ENCODE assay signal across 19 cellular contexts in genomic region chr1:205032512-205032911, GRCh38. TPM values are rescaled to one million over a fixed set of nuclear protein-coding genes. Genes with fewer than 3 reads are reported as not detected.
A peak's percentile ranks its signal among the peaks of the same experiment; 100 is the strongest.
DNase-seq lines count a peak whose midpoint lies in the region; ATAC-seq and TF ChIP-seq lines count a peak whose summit lies in the region.
"Had no signal": no experiment of that assay in that cellular context is flagged by ENCODE, and none has a peak within 500 bp of the region (broad histone marks: within the 10 kb centered on the region; RNA-seq: fewer than 3 reads in every experiment).

No MANE protein-coding gene starts in this region.

- H3K4me3 ChIP-seq in WERI-Rb-1 (ENCODE audit: low read depth, low read length) = no peak overlapping the region
- H3K4me3 ChIP-seq in neural progenitor cell = no peak overlapping the region
- H3K4me3 ChIP-seq: GM12878, PC-9 had no signal

- peaks cover 39% of the 10 kb centered on the region for H3F3A ChIP-seq in neural progenitor cell (ENCODE audit: low read depth)

- TF ChIP-seq CTCF in WERI-Rb-1 (IDR thresholded peaks at IDR 0.05; ENCODE audit: low read depth, low read length) (no peak), neural progenitor cell (IDR thresholded peaks at IDR 0.05) (no peak)

- H3K9me3 Mint-ChIP-seq in neural progenitor cell (no peaks in the 10 kb centered on the region), T-cell (peaks cover 0 to 3% (median 0%) of the 10 kb centered on the region in 3 donors)

- peaks cover 47% of the 10 kb centered on the region for H3K4me1 ChIP-seq in neural progenitor cell
- H3K4me1 ChIP-seq: BE2C had no signal

- no peak overlapping the region for H3K4me3 Mint-ChIP-seq in neural progenitor cell
- H3K4me3 Mint-ChIP-seq in T-cell = no peak overlapping the region
- H3K4me3 Mint-ChIP-seq: CD4-positive, alpha-beta T cell had no signal

- H3K36me3 Mint-ChIP-seq in neural progenitor cell (no peaks in the 10 kb centered on the region), T-cell (no peaks in the 10 kb centered on the region)

- H2AFZ ChIP-seq in neural progenitor cell (replicated peaks) = no peak overlapping the region
- H2AFZ ChIP-seq: PC-9 had no signal

- H3K27ac ChIP-seq in WERI-Rb-1 (peak overlapping the region; percentile 74), neural progenitor cell (no peak overlapping the region)
- H3K27ac ChIP-seq: 22Rv1, HL-60, PC-9 had no signal

- H3K27ac Mint-ChIP-seq in neural progenitor cell (peak overlapping the region; percentile 34), T-cell (no peak overlapping the region)
- H3K27ac Mint-ChIP-seq: CD4-positive, alpha-beta T cell had no signal

- no peak overlapping the region for H3K9ac ChIP-seq in neural progenitor cell

- H3K4me2 ChIP-seq in neural progenitor cell = no peak overlapping the region
- H3K4me2 ChIP-seq: PC-9 had no signal

- H3K36me3 ChIP-seq in WERI-Rb-1 (no peaks in the 10 kb centered on the region), neural progenitor cell (no peaks in the 10 kb centered on the region)
- H3K36me3 ChIP-seq: BE2C had no signal

- CTCF ChIA-PET in T-cell (lab: Charles Lee) = no interaction called here

- H3K4me1 Mint-ChIP-seq in neural progenitor cell (peaks cover 48% of the 10 kb centered on the region), T-cell (no peaks in the 10 kb centered on the region)

- H3K27me3 Mint-ChIP-seq in neural progenitor cell (ENCODE audit: insufficient read depth, low read depth) = peaks cover 12% of the 10 kb centered on the region
- peaks cover 6 to 14% of the 10 kb centered on the region in 2 donors for H3K27me3 Mint-ChIP-seq in T-cell

- DNase-seq in NCI-H2107 treated with DMSO at 0.1 percent for 48 hours (lab: John Stamatoyannopoulos, UW; ENCODE audit: unreplicated experiment) = peak; percentile 19
- no peak for DNase-seq in NCI-H2107 (lab: John Stamatoyannopoulos, UW)
- peak; percentile 98 for DNase-seq in NCI-H2171 treated with DMSO at 0.1 percent for 48 hours (lab: John Stamatoyannopoulos, UW)
- no peak for DNase-seq in WERI-Rb-1
- DNase-seq in neural progenitor cell (ENCODE audit: low spot score) = no peak
- DNase-seq in hippocampal formation (lab: John Stamatoyannopoulos, UW) = no peak
- no peak for DNase-seq in T-cell
- DNase-seq: BE2C; CD4-positive, alpha-beta T cell; DMS79 treated with DMSO at 0.1 percent for 48 hours; GOT3; NCI-H1417 treated with DMSO at 0.1 percent for 48 hours; NCI-H2029 treated with DMSO at 0.1 percent for 48 hours; NCI-H526 treated with DMSO at 0.1 percent for 48 hours; PC-9 had no signal

- POLR2A ChIA-PET in T-cell (lab: Charles Lee) = no interaction called here

- no peak for ATAC-seq in T-cell (replicated peaks in 1 of 4)
- no peak for ATAC-seq in GM18909 (IDR thresholded peaks at IDR 0.05; ENCODE audit: poor library complexity, unreplicated experiment)
- ATAC-seq: GM12878 had no signal

- no peaks in the 10 kb centered on the region for H3K79me2 ChIP-seq in neural progenitor cell (ENCODE audit: low read depth)

- H3K9me3 ChIP-seq in WERI-Rb-1 (ENCODE audit: severe bottlenecking) (no peaks in the 10 kb centered on the region), neural progenitor cell (ENCODE audit: low read depth) (no peaks in the 10 kb centered on the region)
- H3K9me3 ChIP-seq: BE2C had no signal

- H4K20me1 ChIP-seq in neural progenitor cell (ENCODE audit: low read depth) = peaks cover 6% of the 10 kb centered on the region

- H3K27me3 ChIP-seq in WERI-Rb-1 (ENCODE audit: insufficient read depth, low read depth, severe bottlenecking) (no peaks in the 10 kb centered on the region), neural progenitor cell (no peaks in the 10 kb centered on the region)
- H3K27me3 ChIP-seq: BE2C had no signal

RNA-seq across cellular contexts. Expression of gene CNTN2, which starts 10.5 kb away (rescaled TPM):
- 8.4 and 12.8 TPM in 2 replicates for total RNA-seq in neural progenitor cell (ENCODE audit: low replicate concordance)
- not detected for total RNA-seq in T-cell
- total RNA-seq: CD4-positive, alpha-beta T cell; GM12878; PC-9 had no signal

RNA-seq across cellular contexts. Expression of gene TMEM81, which starts 51.7 kb away (rescaled TPM):
- 2.1 and 3.3 TPM in 2 replicates for total RNA-seq in neural progenitor cell (ENCODE audit: low replicate concordance)
- total RNA-seq in T-cell = 1 to 10 TPM; 2.7 to 7.1 (median 5.0) TPM

Comparison
In these comparisons a context has a peak if more than half of its experiments do, and no peak if none do; other contexts are left out.
1. DNase-seq: peak in NCI-H2107 treated with DMSO at 0.1 percent for 48 hours (single experiment) and NCI-H2171 treated with DMSO at 0.1 percent for 48 hours (single experiment); none in NCI-H2107 (single experiment), WERI-Rb-1 (single experiment), neural progenitor cell (single experiment), hippocampal formation (0 of 2) and T-cell (0 of 34).